In genomic region chr2:100269889-100270288, GRCh38 we compare ENCODE assay signal across 1 cellular context.
TF ChIP-seq lines count a peak whose summit lies in the region.

No MANE protein-coding gene starts in this region.

TF ChIP-seq in K562, 482 proteins besides CTCF, POLR2A, EP300 and RAD21 (continued from another document):
- TF ChIP-seq SPI1 (IDR thresholded peaks at IDR 0.05; ENCODE audit: borderline replicate concordance, low read depth, low read length) (peak; percentile 73), ASH1L (IDR thresholded peaks at IDR 0.05; ENCODE audit: borderline replicate concordance, low read depth, partially characterized antibody) (no peak)
